ENCODE assay signal across 26 cellular contexts in the genomic region with DNA sequence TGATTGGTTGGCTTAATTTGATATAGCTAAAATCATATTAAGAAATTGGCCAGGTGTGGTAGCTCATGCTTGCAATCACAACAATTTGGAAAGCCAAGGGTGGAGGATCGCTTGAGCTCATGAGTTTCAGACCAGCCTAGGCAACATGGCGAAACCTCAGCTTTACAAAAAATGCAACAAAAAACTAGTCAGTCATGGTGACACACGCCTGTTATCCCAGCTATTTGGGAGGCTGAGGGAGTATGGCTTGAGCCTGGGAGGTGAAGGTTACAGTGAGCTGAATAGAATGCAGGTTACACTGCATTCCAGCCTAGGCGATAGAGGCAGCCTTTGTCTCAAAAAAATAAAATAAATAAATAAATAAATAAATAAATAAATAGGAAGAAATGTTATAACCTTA.
"Had no signal": no experiment of that assay in that cellular context is flagged by ENCODE, and none has a peak within 500 bp of the region (broad histone marks: within the 10 kb centered on the region; RNA-seq: fewer than 3 reads in every experiment).

No MANE protein-coding gene starts in this region.

- H3K4me3 ChIP-seq: stomach, suprapubic skin, testis, thoracic aorta, thyroid gland, tibial artery, tibial nerve, transverse colon, upper lobe of left lung, upper lobe of right lung, uterus, vagina had no signal

- H3K9me3 ChIP-seq: stomach, suprapubic skin, testis, thoracic aorta, thyroid gland, tibial artery, tibial nerve, transverse colon, upper lobe of left lung, upper lobe of right lung, uterus, vagina had no signal

- ATAC-seq: stimulated activated effector memory CD8-positive, alpha-beta T cell treated with anti-CD3 and anti-CD28 coated beads, Interleukin-12 subunit alpha, Interleukin-12 subunit beta, amount 100 ng/mL, for 72 hours; stimulated activated memory B cell treated with anti-CD40 and anti-IgM and Interleukin-4, amounts not matched to agents 10 μg/mL and 1 μg/mL and 100 μg/mL, for 72 hours; stimulated activated naive B cell treated with anti-CD40 and anti-IgM and Interleukin-4, amounts not matched to agents 10 μg/mL and 1 μg/mL and 100 μg/mL, for 72 hours; stimulated activated naive CD8-positive, alpha-beta T cell treated with anti-CD3 and anti-CD28 coated beads, Interleukin-15, amount 100 ng/mL, for 72 hours; stimulated activated naive CD8-positive, alpha-beta T cell treated with anti-CD3 and anti-CD28 coated beads, Interleukin-15, Interleukin-2, amounts not matched to agents 100 U/mL and 50 U/mL, for 24 hours; upper lobe of right lung had no signal

- H3K27ac ChIP-seq: stomach, suprapubic skin, testis, thoracic aorta, thyroid gland, tibial artery, tibial nerve, transverse colon, upper lobe of left lung, upper lobe of right lung, uterus, vagina had no signal

- H3K27me3 ChIP-seq: stomach, suprapubic skin, testis, thyroid gland, tibial artery, tibial nerve, transverse colon, upper lobe of left lung, upper lobe of right lung, uterus, vagina had no signal

- H3K4me1 ChIP-seq: stomach, suprapubic skin, testis, thyroid gland, tibial artery, tibial nerve, transverse colon, upper lobe of left lung, upper lobe of right lung, uterus, vagina had no signal

- FAIRE-seq: urothelium cell line had no signal

- H3K36me3 ChIP-seq: stomach, suprapubic skin, thoracic aorta, thyroid gland, tibial artery, tibial nerve, transverse colon, upper lobe of left lung, upper lobe of right lung, uterus, vagina had no signal

- DNase-seq: stimulated activated CD4-positive, alpha-beta T cell treated with anti-CD3 and anti-CD28 coated beads, Interleukin-2, amount 100 ng/mL, for 48 hours; stimulated activated CD4-positive, alpha-beta T cell treated with anti-CD3 and anti-CD28 coated beads, Interleukin-4, amount 100 ng/mL, for 1 hour; stimulated activated CD4-positive, alpha-beta T cell treated with anti-CD3 and anti-CD28 coated beads, Interleukin-4, amount 100 ng/mL, for 24 hours; stimulated activated CD4-positive, alpha-beta T cell treated with anti-CD3 and anti-CD28 coated beads, Interleukin-4, amount 100 ng/mL, for 4 hours; stimulated activated CD8-positive, alpha-beta memory T cell treated with anti-CD3 and anti-CD28 coated beads, Interleukin-4, amount 100 ng/mL, for 48 hours; stimulated activated naive B cell treated with anti-CD40 and anti-IgM and Interleukin-4, amounts not matched to agents 10 μg/mL and 1 μg/mL and 100 μg/mL, for 72 hours; stimulated activated naive CD4-positive, alpha-beta T cell; stimulated activated naive CD4-positive, alpha-beta T cell treated with Interleukin-2 at 50 U/mL for 16 hours; stimulated activated naive CD8-positive, alpha-beta T cell treated with anti-CD3 and anti-CD28 coated beads, Interleukin-15, amount 100 ng/mL, for 72 hours; stimulated activated naive CD8-positive, alpha-beta T cell treated with anti-CD3 and anti-CD28 coated beads, Interleukin-15, Interleukin-2, amounts not matched to agents 100 U/mL and 50 U/mL, for 24 hours; stomach; substantia nigra; testis; thyroid gland; tibial artery; transverse colon; upper lobe of left lung; upper lobe of right lung; uterus had no signal
